1 cellular context compared by ENCODE assay signal in the genomic region with DNA sequence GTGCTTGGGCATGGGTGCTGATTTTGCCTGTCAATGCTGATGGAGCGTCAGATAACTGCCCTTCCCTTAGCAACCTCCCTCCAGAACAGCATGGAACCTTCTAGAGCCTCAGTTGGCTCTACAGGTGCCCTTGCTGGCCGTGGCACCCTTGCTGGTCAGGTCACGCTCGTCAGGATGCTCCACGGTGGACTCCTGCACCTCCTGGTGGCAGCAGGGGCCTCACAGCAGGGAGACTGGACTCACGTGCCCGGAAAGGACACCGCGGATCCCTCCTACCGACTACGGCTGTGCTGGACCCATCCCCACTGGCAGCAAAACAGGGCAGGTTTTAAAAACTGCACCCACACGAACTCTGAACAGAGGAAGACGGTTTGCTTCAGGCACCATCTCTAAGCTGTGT.
A peak's percentile ranks its signal among the peaks of the same experiment; 100 is the strongest.
TF ChIP-seq lines count a peak whose summit lies in the region.

No MANE protein-coding gene starts in this region.

TF ChIP-seq in K562, 482 proteins besides CTCF, POLR2A, EP300 and RAD21 (continued from another document):
- no peak for TF ChIP-seq CAMTA2 (CRISPR knock-in tag; conservative IDR thresholded peaks at IDR 0.05)
- no peak for TF ChIP-seq SIX5 (IDR thresholded peaks at IDR 0.05; ENCODE audit: borderline replicate concordance in 1 of 2, insufficient read depth in 1 of 2, low read depth in 1 of 2, low read length in 2 of 2)
- TF ChIP-seq, protein P1, sequence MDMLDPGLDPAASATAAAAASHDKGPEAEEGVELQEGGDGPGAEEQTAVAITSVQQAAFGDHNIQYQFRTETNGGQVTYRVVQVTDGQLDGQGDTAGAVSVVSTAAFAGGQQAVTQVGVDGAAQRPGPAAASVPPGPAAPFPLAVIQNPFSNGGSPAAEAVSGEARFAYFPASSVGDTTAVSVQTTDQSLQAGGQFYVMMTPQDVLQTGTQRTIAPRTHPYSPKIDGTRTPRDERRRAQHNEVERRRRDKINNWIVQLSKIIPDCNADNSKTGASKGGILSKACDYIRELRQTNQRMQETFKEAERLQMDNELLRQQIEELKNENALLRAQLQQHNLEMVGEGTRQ (CRISPR knock-in tag; IDR thresholded peaks at IDR 0.05) = 0 out of 2 replicates have a peak, but pooled peaks have one; percentile 10
- no peak for TF ChIP-seq ZNF707 (CRISPR knock-in tag; conservative IDR thresholded peaks at IDR 0.05)
- no peak for TF ChIP-seq NR2C2 (CRISPR knock-in tag; IDR thresholded peaks at IDR 0.05)
- no peak for TF ChIP-seq NR2C2 (tag; IDR thresholded peaks at IDR 0.05)
- no peak for TF ChIP-seq GABPA (tag; conservative IDR thresholded peaks at IDR 0.05; ENCODE audit: low read depth)
- no peak for TF ChIP-seq CCAR2 (IDR thresholded peaks at IDR 0.05; ENCODE audit: low read depth, low read length)
- no peak for TF ChIP-seq MTA2 (IDR thresholded peaks at IDR 0.05; ENCODE audit: low read depth)
